ENCODE assay signal across 22 cellular contexts in the genomic region with DNA sequence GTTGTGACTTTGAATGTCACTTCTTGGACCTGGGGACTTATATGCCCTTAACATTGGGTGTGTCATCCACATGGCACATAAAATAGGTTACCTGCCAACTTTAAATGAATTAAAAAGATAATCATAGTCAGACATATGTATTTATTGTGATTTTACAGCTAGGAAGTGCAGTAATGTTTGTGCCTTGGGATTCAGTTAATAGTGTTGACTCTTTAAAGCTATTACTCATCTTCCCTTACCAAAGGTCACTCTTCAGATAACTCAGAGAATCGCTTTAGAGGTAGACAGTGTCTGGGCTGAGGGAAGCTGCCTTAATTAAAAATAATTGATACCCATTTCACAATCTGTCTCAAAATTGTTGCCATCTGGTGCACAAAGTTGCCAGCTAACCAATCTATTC. TPM values are rescaled to one million over a fixed set of nuclear protein-coding genes. Genes with fewer than 3 reads are reported as not detected.
DNase-seq lines count a peak whose midpoint lies in the region; ATAC-seq and TF ChIP-seq lines count a peak whose summit lies in the region.
"Had no signal": no experiment of that assay in that cellular context is flagged by ENCODE, and none has a peak within 500 bp of the region (broad histone marks: within the 10 kb centered on the region; RNA-seq: fewer than 3 reads in every experiment).

No MANE protein-coding gene starts in this region.

- H3K9me3 ChIP-seq in osteoblast (ENCODE audit: low read depth, low read length): no peaks in the 10 kb centered on the region

- H3K36me3 ChIP-seq in osteoblast (ENCODE audit: insufficient read depth, low read length): no peaks in the 10 kb centered on the region

- H3K27me3 ChIP-seq in osteoblast (ENCODE audit: insufficient read depth, low read length): no peaks in the 10 kb centered on the region

- TF ChIP-seq CTCF in osteoblast (IDR thresholded peaks at IDR 0.05; ENCODE audit: extremely low read depth, low read depth, low read length): no peak

- no peak overlapping the region for H3K27ac ChIP-seq in osteoblast (ENCODE audit: low read depth, low read length)
- H3K27ac ChIP-seq: KMS-11 had no signal

- no peak overlapping the region for H2AFZ ChIP-seq in osteoblast (ENCODE audit: low read length)

- no peak for ATAC-seq in GM19328 (IDR thresholded peaks at IDR 0.05; ENCODE audit: unreplicated experiment)
- ATAC-seq: T-cell had no signal

- H3K4me2 ChIP-seq in osteoblast (ENCODE audit: insufficient read depth, low read length): no peak overlapping the region
- H3K4me2 ChIP-seq: KMS-11 had no signal

- peak; percentile 4 for DNase-seq in NCI-H82 (lab: John Stamatoyannopoulos, UW)
- no peak for DNase-seq in NCI-H82 treated with DMSO at 0.1 percent for 48 hours (lab: John Stamatoyannopoulos, UW; ENCODE audit: unreplicated experiment)
- peak; percentile 77 for DNase-seq in NCI-H524 treated with DMSO at 0.1 percent for 48 hours (lab: John Stamatoyannopoulos, UW)
- DNase-seq in NOMO-1 treated with dmso at 0.1 percent for 144 hours (lab: John Stamatoyannopoulos, UW; ENCODE audit: unreplicated experiment): peak; percentile 30
- DNase-seq in osteoblast (ENCODE audit: insufficient read length, low spot score, missing footprints): no peak
- DNase-seq in HuH-7 (ENCODE audit: low spot score): no peak
- DNase-seq: GOT3, HCEC 1CT, NCI-H1048, NCI-H1436, NCI-H1930, NCI-H2107, NCI-H510A, NCI-H774, Right ventricle myocardium superior, RPMI8226, T-cell had no signal

- H3K4me3 ChIP-seq in osteoblast (ENCODE audit: insufficient read depth, low read length): no peak overlapping the region

- H4K20me1 ChIP-seq in osteoblast (ENCODE audit: insufficient read depth, low read length): no peaks in the 10 kb centered on the region

- H3K4me1 ChIP-seq in osteoblast (ENCODE audit: insufficient read depth, low read length): no peaks in the 10 kb centered on the region

- no peaks in the 10 kb centered on the region for H3K79me2 ChIP-seq in osteoblast (ENCODE audit: insufficient read depth, low read length)

RNA-seq across cellular contexts. Expression of gene KRTAP15-1, which starts 3.1 kb away (rescaled TPM):
- total RNA-seq in osteoblast: not detected in 2 replicates
- total RNA-seq: A172; Right ventricle myocardium superior; SK-MEL-5; T-cell; T-helper 2 cell treated with Interferon-gamma antibody and Interleukin-4, amounts not matched to agents 100 ng/mL and 5 ng/mL, for 36 hours had no signal

RNA-seq across cellular contexts. Expression of gene KRTAP13-4, which starts 7.0 kb away (rescaled TPM):
- not detected in 2 replicates for total RNA-seq in osteoblast
- total RNA-seq: A172; Right ventricle myocardium superior; SK-MEL-5; T-cell; T-helper 2 cell treated with Interferon-gamma antibody and Interleukin-4, amounts not matched to agents 100 ng/mL and 5 ng/mL, for 36 hours had no signal

RNA-seq across cellular contexts. Expression of gene KRTAP13-3, which starts 11.3 kb away (rescaled TPM):
- total RNA-seq in osteoblast: not detected in 2 replicates
- total RNA-seq: A172; Right ventricle myocardium superior; SK-MEL-5; T-cell; T-helper 2 cell treated with Interferon-gamma antibody and Interleukin-4, amounts not matched to agents 100 ng/mL and 5 ng/mL, for 36 hours had no signal

RNA-seq across cellular contexts. Expression of gene KRTAP13-1, which starts 41.2 kb away (rescaled TPM):
- total RNA-seq in osteoblast: not detected in 2 replicates
- total RNA-seq: A172; Right ventricle myocardium superior; SK-MEL-5; T-cell; T-helper 2 cell treated with Interferon-gamma antibody and Interleukin-4, amounts not matched to agents 100 ng/mL and 5 ng/mL, for 36 hours had no signal

RNA-seq across cellular contexts. Expression of gene KRTAP19-1, which starts 43.2 kb away (rescaled TPM):
- total RNA-seq in osteoblast: not detected in 2 replicates
- total RNA-seq: A172; Right ventricle myocardium superior; T-cell; T-helper 2 cell treated with Interferon-gamma antibody and Interleukin-4, amounts not matched to agents 100 ng/mL and 5 ng/mL, for 36 hours had no signal

Comparison
In these comparisons a context has a peak if more than half of its experiments do, and no peak if none do; other contexts are left out.
1. DNase-seq: peak in NCI-H82 (single experiment), NCI-H524 treated with DMSO at 0.1 percent for 48 hours (single experiment) and NOMO-1 treated with dmso at 0.1 percent for 144 hours (single experiment); none in NCI-H82 treated with DMSO at 0.1 percent for 48 hours (single experiment), osteoblast (single experiment) and HuH-7 (single experiment).